26 cellular contexts compared by ENCODE assay signal in genomic region chr7:11195502-11195901, GRCh38.
"Had no signal": no experiment of that assay in that cellular context is flagged by ENCODE, and none has a peak within 500 bp of the region (broad histone marks: within the 10 kb centered on the region; RNA-seq: fewer than 3 reads in every experiment).

No MANE protein-coding gene starts in this region.

- H3K27me3 ChIP-seq: adrenal gland, ascending aorta, brain microvascular endothelial cell, stomach, vagina had no signal

- H3K4me1 ChIP-seq: ascending aorta had no signal

- H3K4me3 ChIP-seq: adrenal gland, ascending aorta, mucosa of descending colon, stomach, vagina had no signal

- DNase-seq: activated CD4-positive, alpha-beta T cell treated with anti-CD3 and anti-CD28 coated beads, Interleukin-2, amount 10 ng/mL, durations not matched to agents 7 days and 5 days; activated CD4-positive, CD25-positive, alpha-beta regulatory T cell treated with anti-CD3 and anti-CD28 coated beads, Interleukin-2, amount 50 U/mL, for 72 hours; activated CD8-positive, alpha-beta memory T cell treated with anti-CD3 and anti-CD28 coated beads, Interleukin-2, amount 10 ng/mL, durations not matched to agents 7 days and 5 days; activated CD8-positive, alpha-beta T cell treated with anti-CD3 and anti-CD28 coated beads for 36 hours; activated gamma-delta T cell treated with Interleukin-2 at 50 U/mL for 16 hours; activated T-cell treated with anti-CD3 and anti-CD28 coated beads for 4 hours; adrenal gland; brain microvascular endothelial cell; central memory CD4-positive, alpha-beta T cell; dermis blood vessel endothelial cell; effector CD8-positive, alpha-beta T cell; erythroblast; foreskin fibroblast; kidney; mucosa of descending colon; occipital lobe; posterior cingulate gyrus; small intestine; stimulated activated CD4-positive, alpha-beta T cell treated with anti-CD3 and anti-CD28 coated beads, Interleukin-15, amount 100 ng/mL, for 24 hours; stomach; trophoblast cell; WERI-Rb-1 had no signal

- H3K9me3 ChIP-seq: adrenal gland, ascending aorta, mucosa of descending colon, stomach, vagina had no signal

- ATAC-seq: activated CD8-positive, alpha-beta memory T cell treated with anti-CD3 and anti-CD28 coated beads, Interleukin-2, amount 10 ng/mL, durations not matched to agents 7 days and 5 days; activated CD8-positive, alpha-beta T cell treated with anti-CD3 and anti-CD28 coated beads for 36 hours; mucosa of descending colon; sciatic nerve; stimulated activated memory B cell treated with anti-CD40 and anti-IgM and Interleukin-4, amounts not matched to agents 10 μg/mL and 1 μg/mL and 100 μg/mL, for 72 hours had no signal

- H3K36me3 ChIP-seq: adrenal gland, ascending aorta, brain microvascular endothelial cell, stomach, vagina, WERI-Rb-1 had no signal

- H3K27ac ChIP-seq: ascending aorta, brain microvascular endothelial cell, stomach, vagina, WERI-Rb-1 had no signal
